Comparison of ENCODE assay signal across 8 cellular contexts in genomic region chr12:6961695-6962284, GRCh38. TPM values are rescaled to one million over a fixed set of nuclear protein-coding genes. Genes with fewer than 3 reads are reported as not detected.
DNase-seq lines count a peak whose midpoint lies in the region; ATAC-seq and TF ChIP-seq lines count a peak whose summit lies in the region.

No MANE protein-coding gene starts in this region.

- POLR2A ChIA-PET in naive thymus-derived CD4-positive, alpha-beta T cell (lab: Charles Lee): interaction anchor here (0.5 to 13.5 kb wide), 12 partner anchors 7 to 146 kb away, joined by 3 to 1270 read pairs (median 8); partner anchors contain the start of genes C12orf57, CDCA3, EMG1 and ENO2

- H3K27ac ChIP-seq in C4-2B: peak overlapping the region; percentile 99
- peak overlapping the region; percentile 95 for H3K27ac ChIP-seq in naive thymus-derived CD4-positive, alpha-beta T cell (ENCODE audit: low read depth, low read length)
- H3K27ac ChIP-seq in vagina: peak overlapping the region; percentile 87

- H3K4me3 Mint-ChIP-seq in naive thymus-derived CD4-positive, alpha-beta T cell: peak overlapping the region; percentile 66 to 99 (median 84)

- H3K36me3 Mint-ChIP-seq in naive thymus-derived CD4-positive, alpha-beta T cell: peaks cover 14 to 35% (median 29%) of the 10 kb centered on the region in 5 donors

- no peaks in the 10 kb centered on the region for H3K9me3 ChIP-seq in naive thymus-derived CD4-positive, alpha-beta T cell (ENCODE audit: control insufficient read depth in 2 of 3, low read length in 3 of 3)
- no peaks in the 10 kb centered on the region for H3K9me3 ChIP-seq in vagina

- DNase-seq in NCI-H2196 (lab: John Stamatoyannopoulos, UW; ENCODE audit: unreplicated experiment) (peak; percentile 68), fibroblast of gingiva (ENCODE audit: low read depth) (peak; percentile 69), vagina (ENCODE audit: extremely low spot score in 2 of 2) (no peak)
- peak; percentile 73 to 77 for DNase-seq in activated CD4-positive, alpha-beta T cell treated with anti-CD3 and anti-CD28 coated beads, Interleukin-2, amount 50 U/mL, for 48 hours
- DNase-seq in naive thymus-derived CD4-positive, alpha-beta T cell: peak in 2 of 9 donors; percentile 26 to 54

- H3K36me3 ChIP-seq in naive thymus-derived CD4-positive, alpha-beta T cell (ENCODE audit: control insufficient read depth in 2 of 3, insufficient read depth in 3 of 3, low read length in 3 of 3): peaks cover 12 to 45% (median 19%) of the 10 kb centered on the region in 3 experiments
- H3K36me3 ChIP-seq in vagina: peaks cover 0 to 17% of the 10 kb centered on the region in 2 donors

- H3K27ac Mint-ChIP-seq in naive thymus-derived CD4-positive, alpha-beta T cell: peak overlapping the region; percentile 96 to 100 (median 98)

- TF ChIP-seq CTCF in C4-2B (conservative IDR thresholded peaks at IDR 0.05) (peak; percentile 83), vagina (IDR thresholded peaks at IDR 0.05) (no peak)

- peaks cover 47 to 74% (median 70%) of the 10 kb centered on the region in 7 donors for H3K4me1 Mint-ChIP-seq in naive thymus-derived CD4-positive, alpha-beta T cell

- TF ChIP-seq POLR2A in vagina (IDR thresholded peaks at IDR 0.05): no peak

- peak overlapping the region; percentile 18 for H3K4me3 ChIP-seq in naive thymus-derived CD4-positive, alpha-beta T cell (ENCODE audit: low read length)
- peak overlapping the region; percentile 35 to 52 for H3K4me3 ChIP-seq in vagina

- peak; percentile 18 for ATAC-seq in GM21529 (IDR thresholded peaks at IDR 0.05; ENCODE audit: unreplicated experiment)
- peak; percentile 8 for ATAC-seq in naive thymus-derived CD4-positive, alpha-beta T cell
- ATAC-seq in GM21528 (IDR thresholded peaks at IDR 0.05; ENCODE audit: low FRiP score, unreplicated experiment): no peak

- intact Hi-C loops in naive thymus-derived CD4-positive, alpha-beta T cell (cut with micrococcal nuclease): loop anchor here (1.0 kb wide), 5 partner anchors 8 to 37 kb away; partner anchors contain the start of genes C12orf57 (in 2 of the 2), EMG1 (in 1 of the 2) and PHB2 (in 1 of the 2)
- intact Hi-C loops in vagina (cut with DNase I): no loop called here

- no peaks in the 10 kb centered on the region for H3K9me3 Mint-ChIP-seq in naive thymus-derived CD4-positive, alpha-beta T cell

- CTCF ChIA-PET in naive thymus-derived CD4-positive, alpha-beta T cell (lab: Charles Lee): interaction anchor here (0.9 to 11.1 kb wide), 6 partner anchors 14 to 38 kb away, joined by 3 to 460 read pairs (median 4); partner anchors contain the start of genes C12orf57, PTPN6 and RNU7-1

- H3K27me3 Mint-ChIP-seq in naive thymus-derived CD4-positive, alpha-beta T cell: no peaks in the 10 kb centered on the region

- peaks cover 67 to 74% of the 10 kb centered on the region in 2 donors for H3K4me1 ChIP-seq in naive thymus-derived CD4-positive, alpha-beta T cell (ENCODE audit: control insufficient read depth in 2 of 2, insufficient read depth in 2 of 2, low read length in 2 of 2)
- peaks cover 29% of the 10 kb centered on the region for H3K4me1 ChIP-seq in vagina

- H3K27me3 ChIP-seq in naive thymus-derived CD4-positive, alpha-beta T cell (ENCODE audit: control insufficient read depth in 2 of 2, insufficient read depth in 2 of 2, low read length in 2 of 2): no peaks in the 10 kb centered on the region
- no peaks in the 10 kb centered on the region for H3K27me3 ChIP-seq in vagina

RNA-seq across cellular contexts. Expression of gene PHB2, which starts 8.7 kb away (rescaled TPM):
- 100 to 1,000 TPM; 132 to 209 (median 146) TPM for total RNA-seq in naive thymus-derived CD4-positive, alpha-beta T cell
- polyA plus RNA-seq in naive thymus-derived CD4-positive, alpha-beta T cell: 100 to 1,000 TPM; 113 to 121 TPM
- 199 TPM for total RNA-seq in vagina

RNA-seq across cellular contexts. Expression of gene EMG1, which starts 8.9 kb away (rescaled TPM):
- total RNA-seq in naive thymus-derived CD4-positive, alpha-beta T cell: 10 to 100 TPM; 25.7 to 69.5 (median 63.2) TPM
- 10 to 100 TPM; 64.1 to 72.5 TPM for polyA plus RNA-seq in naive thymus-derived CD4-positive, alpha-beta T cell
- total RNA-seq in vagina: 21.9 TPM

RNA-seq across cellular contexts. Expression of gene PTPN6, which starts 10.6 kb away (rescaled TPM):
- 100 to 1,000 TPM; 141 to 390 (median 242) TPM for total RNA-seq in naive thymus-derived CD4-positive, alpha-beta T cell
- polyA plus RNA-seq in naive thymus-derived CD4-positive, alpha-beta T cell: 100 to 1,000 TPM; 210 to 387 TPM
- total RNA-seq in vagina: 17.4 TPM

RNA-seq across cellular contexts. Expression of gene C12orf57, which starts 18.0 kb away (rescaled TPM):
- total RNA-seq in naive thymus-derived CD4-positive, alpha-beta T cell: 100 to 1,000 TPM; 148 to 592 (median 362) TPM
- polyA plus RNA-seq in naive thymus-derived CD4-positive, alpha-beta T cell: 100 to 1,000 TPM; 394 to 401 TPM
- 760 TPM for total RNA-seq in vagina

RNA-seq across cellular contexts. Expression of gene RNU7-1, which starts 18.2 kb away (rescaled TPM):
- total RNA-seq in naive thymus-derived CD4-positive, alpha-beta T cell: not detected
- polyA plus RNA-seq in naive thymus-derived CD4-positive, alpha-beta T cell: not detected
- total RNA-seq in vagina: not detected

Comparison
In these comparisons a context has a peak if more than half of its experiments do, and no peak if none do; other contexts are left out.
1. DNase-seq: peak in NCI-H2196 (single experiment), activated CD4-positive, alpha-beta T cell treated with anti-CD3 and anti-CD28 coated beads, Interleukin-2, amount 50 U/mL, for 48 hours (2 of 2) and fibroblast of gingiva (single experiment); none in vagina (0 of 2).
2. Peak in every context shown above with its lines, with median percentiles within 50 percentile points of each other: H3K27ac ChIP-seq.